ENCODE assay signal across 12 cellular contexts in genomic region chr18:23735021-23735464, GRCh38. TPM values are rescaled to one million over a fixed set of nuclear protein-coding genes. Genes with fewer than 3 reads are reported as not detected.
A peak's percentile ranks its signal among the peaks of the same experiment; 100 is the strongest.
DNase-seq lines count a peak whose midpoint lies in the region; ATAC-seq and TF ChIP-seq lines count a peak whose summit lies in the region.
"Had no signal": no experiment of that assay in that cellular context is flagged by ENCODE, and none has a peak within 500 bp of the region (broad histone marks: within the 10 kb centered on the region; RNA-seq: fewer than 3 reads in every experiment).

No MANE protein-coding gene starts in this region.

- H3K36me3 ChIP-seq in neural progenitor cell = no peaks in the 10 kb centered on the region
- H3K36me3 ChIP-seq: upper lobe of left lung had no signal

- peak; percentile 90 for DNase-seq in Caki2 (ENCODE audit: low read depth)
- DNase-seq in fibroblast of gingiva (ENCODE audit: low read depth) = peak; percentile 14
- DNase-seq in stimulated activated naive CD4-positive, alpha-beta T cell treated with Interleukin-2 at 50 U/mL for 16 hours (lab: John Stamatoyannopoulos, UW) = no peak
- DNase-seq in NCI-H2081 (lab: John Stamatoyannopoulos, UW) = no peak
- DNase-seq in NCI-H1694 (lab: John Stamatoyannopoulos, UW) = no peak
- DNase-seq in neural progenitor cell (ENCODE audit: low spot score) = no peak
- DNase-seq: NCI-H1092 treated with DMSO at 0.1 percent for 48 hours; stimulated activated CD4-positive, alpha-beta T cell treated with anti-CD3 and anti-CD28 coated beads, Interleukin-12 subunit alpha, Interleukin-12 subunit beta, amount 100 ng/mL, for 4 hours; upper lobe of left lung had no signal

- no peak overlapping the region for H3K4me2 ChIP-seq in neural progenitor cell

- no peak overlapping the region for H3K4me3 ChIP-seq in neural progenitor cell
- H3K4me3 ChIP-seq: lung, upper lobe of left lung had no signal

- in situ Hi-C loops in Caki2 (cut with HindIII; ENCODE audit: low pct_unique_long_range_greater_than_20kb, low sequenced_read_pairs) = no loop called here

- no peaks in the 10 kb centered on the region for H3F3A ChIP-seq in neural progenitor cell (ENCODE audit: low read depth)

- peaks cover 2% of the 10 kb centered on the region for H3K27me3 Mint-ChIP-seq in neural progenitor cell (ENCODE audit: insufficient read depth, low read depth)

- no peak overlapping the region for H3K4me3 Mint-ChIP-seq in neural progenitor cell

- H3K9ac ChIP-seq in neural progenitor cell = no peak overlapping the region

- H4K20me1 ChIP-seq in neural progenitor cell (ENCODE audit: low read depth) = no peaks in the 10 kb centered on the region

- H3K27me3 ChIP-seq in neural progenitor cell = no peaks in the 10 kb centered on the region
- H3K27me3 ChIP-seq: upper lobe of left lung had no signal

- H3K4me1 ChIP-seq in neural progenitor cell = peaks cover 18% of the 10 kb centered on the region

- peaks cover 12% of the 10 kb centered on the region for H3K4me1 Mint-ChIP-seq in neural progenitor cell

- H3K9me3 ChIP-seq in neural progenitor cell (ENCODE audit: low read depth) = no peaks in the 10 kb centered on the region
- H3K9me3 ChIP-seq: upper lobe of left lung had no signal

- H3K9me3 Mint-ChIP-seq in neural progenitor cell = no peaks in the 10 kb centered on the region

- no peak for TF ChIP-seq CTCF in neural progenitor cell (IDR thresholded peaks at IDR 0.05)

- H3K79me2 ChIP-seq in neural progenitor cell (ENCODE audit: low read depth) = no peaks in the 10 kb centered on the region

- H2AFZ ChIP-seq in neural progenitor cell (replicated peaks) = no peak overlapping the region

- no peaks in the 10 kb centered on the region for H3K36me3 Mint-ChIP-seq in neural progenitor cell

- H3K27ac Mint-ChIP-seq in neural progenitor cell = no peak overlapping the region

- H3K27ac ChIP-seq in neural progenitor cell = no peak overlapping the region
- H3K27ac ChIP-seq: upper lobe of left lung had no signal

- ATAC-seq in GM21423 (IDR thresholded peaks at IDR 0.05; ENCODE audit: unreplicated experiment) (peak; percentile 68), HG03571 (IDR thresholded peaks at IDR 0.05; ENCODE audit: unreplicated experiment) (peak; percentile 74)

RNA-seq across cellular contexts. Expression of gene LAMA3, which starts 45.8 kb away (rescaled TPM):
- total RNA-seq in Caki2 (2014; rRNA removed; shearing (Covaris generic); ENCODE audit: low replicate concordance) = 19.2 and 26.7 TPM in 2 replicates
- total RNA-seq in neural progenitor cell (ENCODE audit: low replicate concordance) = 0.28 and 0.47 TPM in 2 replicates

Comparison
In these comparisons a context has a peak if more than half of its experiments do, and no peak if none do; other contexts are left out.
1. DNase-seq: peak in Caki2 (single experiment) and fibroblast of gingiva (single experiment); none in stimulated activated naive CD4-positive, alpha-beta T cell treated with Interleukin-2 at 50 U/mL for 16 hours (single experiment), NCI-H2081 (0 of 2), NCI-H1694 (single experiment) and neural progenitor cell (single experiment).
2. RNA of gene LAMA3, which starts 45.8 kb away (total RNA-seq): 19.2 to 26.7 TPM in Caki2; 0.28 to 0.47 TPM in neural progenitor cell; every median in the first group is over 10 times any median in the second.